Comparison of ENCODE assay signal across 11 cellular contexts in genomic region chr4:168852933-168853713, GRCh38.
DNase-seq lines count a peak whose midpoint lies in the region; ATAC-seq and TF ChIP-seq lines count a peak whose summit lies in the region.
"Had no signal": no experiment of that assay in that cellular context is flagged by ENCODE, and none has a peak within 500 bp of the region (broad histone marks: within the 10 kb centered on the region; RNA-seq: fewer than 3 reads in every experiment).

No MANE protein-coding gene starts in this region.

- ATAC-seq in GM18499 (IDR thresholded peaks at IDR 0.05; ENCODE audit: insufficient read depth, unreplicated experiment) (peak; percentile 41), GM21390 (IDR thresholded peaks at IDR 0.05; ENCODE audit: unreplicated experiment) (peak; percentile 67), HG03354 (IDR thresholded peaks at IDR 0.05; ENCODE audit: poor library complexity, severe bottlenecking, unreplicated experiment) (peak; percentile 84), body of pancreas (no peak), GM21723 (IDR thresholded peaks at IDR 0.05; ENCODE audit: unreplicated experiment) (no peak)

- H3K9me3 ChIP-seq in mucosa of rectum (ENCODE audit: control insufficient read depth in 2 of 2, low read length in 2 of 2) (no peaks in the 10 kb centered on the region), body of pancreas (no peaks in the 10 kb centered on the region)
- H3K9me3 ChIP-seq: neutrophil, Peyer's patch had no signal

- no peak for TF ChIP-seq POLR2A in body of pancreas (IDR thresholded peaks at IDR 0.05)

- DNase-seq in body of pancreas: no peak
- no peak for DNase-seq in effector CD4-positive, alpha-beta T cell
- DNase-seq in NCI-H1417 (lab: John Stamatoyannopoulos, UW): no peak
- DNase-seq: activated T-cell treated with anti-CD3 and anti-CD28 coated beads, Interleukin-2, amount 50 U/mL, for 48 hours; Peyer's patch had no signal

- H3K4me1 ChIP-seq in mucosa of rectum (ENCODE audit: control insufficient read depth in 2 of 2, insufficient read depth in 2 of 2, low read length in 2 of 2) (peaks cover 0 to 11% of the 10 kb centered on the region in 2 donors), body of pancreas (no peaks in the 10 kb centered on the region)

- H3K27me3 ChIP-seq in mucosa of rectum (ENCODE audit: control insufficient read depth in 2 of 2, insufficient read depth in 2 of 2, low read length in 2 of 2) (no peaks in the 10 kb centered on the region), body of pancreas (no peaks in the 10 kb centered on the region)
- H3K27me3 ChIP-seq: neutrophil, Peyer's patch had no signal

- no peak overlapping the region for H3K9ac ChIP-seq in mucosa of rectum (ENCODE audit: low read depth in 1 of 2, low read length in 2 of 2)

- no peaks in the 10 kb centered on the region for H3K36me3 ChIP-seq in mucosa of rectum (ENCODE audit: control insufficient read depth in 2 of 2, insufficient read depth in 2 of 2, low read length in 2 of 2)
- H3K36me3 ChIP-seq in body of pancreas (replicated peaks in 1 of 2; ENCODE audit: insufficient read depth in 1 of 2, low read depth in 2 of 2): no peaks in the 10 kb centered on the region
- H3K36me3 ChIP-seq: neutrophil, Peyer's patch had no signal

- peak overlapping the region; percentile 0 to 49 for H3K27ac ChIP-seq in mucosa of rectum (ENCODE audit: low read depth in 2 of 2, low read length in 2 of 2)
- no peak overlapping the region for H3K27ac ChIP-seq in body of pancreas
- H3K27ac ChIP-seq: neutrophil had no signal

- intact Hi-C loops in body of pancreas (cut with DNase I): no loop called here

- no peak for TF ChIP-seq CTCF in body of pancreas (IDR thresholded peaks at IDR 0.05)

- H3K4me3 ChIP-seq in mucosa of rectum (ENCODE audit: low read length in 2 of 2) (no peak overlapping the region), body of pancreas (no peak overlapping the region)
- H3K4me3 ChIP-seq: Peyer's patch had no signal

- WGBS in body of pancreas, 2 donors: 76 to 77% methylated on average over 6 of the region's 6 CpGs

Comparison
In these comparisons a context has a peak if more than half of its experiments do, and no peak if none do; other contexts are left out.
1. ATAC-seq: peak in GM18499 (single experiment), GM21390 (single experiment) and HG03354 (single experiment); none in body of pancreas (single experiment) and GM21723 (single experiment).
2. H3K27ac ChIP-seq: peak in mucosa of rectum (2 of 2); none in body of pancreas (0 of 4).